In genomic region chr7:69962077-69962855, GRCh38 we compare ENCODE assay signal across 10 cellular contexts.
A peak's percentile ranks its signal among the peaks of the same experiment; 100 is the strongest.
DNase-seq lines count a peak whose midpoint lies in the region; ATAC-seq and TF ChIP-seq lines count a peak whose summit lies in the region.
"Had no signal": no experiment of that assay in that cellular context is flagged by ENCODE, and none has a peak within 500 bp of the region (broad histone marks: within the 10 kb centered on the region; RNA-seq: fewer than 3 reads in every experiment).

No MANE protein-coding gene starts in this region.

- intact Hi-C loops in sigmoid colon (cut with DNase I) (loop anchor here (10.0 kb wide), 1 partner anchor 63 kb away; no protein-coding TSS in a partner anchor), PC-3 (cut with micrococcal nuclease) (no loop called here)

- no peak overlapping the region for H3K9ac ChIP-seq in PC-3 (ENCODE audit: low read length)

- H3K79me2 ChIP-seq in PC-3 (ENCODE audit: low read length): no peaks in the 10 kb centered on the region

- H3K9me2 ChIP-seq in PC-3 (replicated peaks; ENCODE audit: low read length): no peaks in the 10 kb centered on the region

- DNase-seq in NCI-H1694 (lab: John Stamatoyannopoulos, UW) (peak; percentile 32), fibroblast of pulmonary artery (ENCODE audit: low read depth) (peak; percentile 8), sigmoid colon (no peak), PC-3 (no peak)
- DNase-seq in T-helper 2 cell treated with Interferon-gamma antibody and Interleukin-4, amounts not matched to agents 5 μg/mL and 100 μg/mL, for 36 hours (ENCODE audit: low spot score): no peak

- no peaks in the 10 kb centered on the region for H4K20me1 ChIP-seq in PC-3 (ENCODE audit: low read length)

- ATAC-seq in GM21390 (IDR thresholded peaks at IDR 0.05; ENCODE audit: unreplicated experiment) (peak; percentile 45), HG03354 (IDR thresholded peaks at IDR 0.05; ENCODE audit: poor library complexity, severe bottlenecking, unreplicated experiment) (no peak), GM18858 (IDR thresholded peaks at IDR 0.05; ENCODE audit: unreplicated experiment) (no peak), PC-3 (no peak)
- ATAC-seq: activated CD4-positive, CD25-positive, alpha-beta regulatory T cell treated with anti-CD3 and anti-CD28 coated beads, Interleukin-2, amount 50 U/mL, for 24 hours had no signal

- H3K4me1 ChIP-seq in sigmoid colon: peaks cover 0 to 59% (median 38%) of the 10 kb centered on the region in 4 donors
- no peaks in the 10 kb centered on the region for H3K4me1 ChIP-seq in PC-3 (ENCODE audit: insufficient read depth, low read length)

- H3K9me3 Mint-ChIP-seq in T-helper 2 cell treated with Interferon-gamma antibody and Interleukin-4, amounts not matched to agents 5 μg/mL and 100 μg/mL, for 36 hours: no peaks in the 10 kb centered on the region
- H3K9me3 Mint-ChIP-seq: central memory CD8-positive, alpha-beta T cell had no signal

- no TSS peak for BruUV-seq in PC-3 (replicated peaks; lab: Mats Ljungman, UMichigan)

- no peak for TF ChIP-seq POLR2A in sigmoid colon (IDR thresholded peaks at IDR 0.05)

- no peak for TF ChIP-seq CTCF in fibroblast of pulmonary artery (IDR thresholded peaks at IDR 0.05; ENCODE audit: low read length, missing control alignments)
- no peak for TF ChIP-seq CTCF in sigmoid colon (IDR thresholded peaks at IDR 0.05)
- TF ChIP-seq CTCF in PC-3 (conservative IDR thresholded peaks at IDR 0.05; ENCODE audit: low read depth, low read length): no peak

- no peaks in the 10 kb centered on the region for H3F3A ChIP-seq in PC-3 (ENCODE audit: low read length, unreplicated experiment)

- H3K4me3 Mint-ChIP-seq in T-helper 2 cell treated with Interferon-gamma antibody and Interleukin-4, amounts not matched to agents 5 μg/mL and 100 μg/mL, for 36 hours: no peak overlapping the region
- H3K4me3 Mint-ChIP-seq: central memory CD8-positive, alpha-beta T cell had no signal

- no peak overlapping the region for H3K27ac Mint-ChIP-seq in T-helper 2 cell treated with Interferon-gamma antibody and Interleukin-4, amounts not matched to agents 5 μg/mL and 100 μg/mL, for 36 hours

- H3K9me3 ChIP-seq in sigmoid colon (no peaks in the 10 kb centered on the region), PC-3 (ENCODE audit: low read length) (peaks cover 14% of the 10 kb centered on the region; the same call in 1 of the 2 replicates)

- 27 to 40% methylated on average over 7 of the region's 7 CpGs for WGBS in sigmoid colon, 2 donors

- H3K27me3 ChIP-seq in sigmoid colon: no peaks in the 10 kb centered on the region
- no peaks in the 10 kb centered on the region for H3K27me3 ChIP-seq in PC-3 (ENCODE audit: low read length)

- CTCF ChIA-PET in PC-3 (lab: Charles Lee): no interaction called here

- H3K36me3 ChIP-seq in sigmoid colon (no peaks in the 10 kb centered on the region), PC-3 (ENCODE audit: low read depth, low read length) (no peaks in the 10 kb centered on the region)

- TF ChIP-seq EP300 in sigmoid colon (IDR thresholded peaks at IDR 0.05): no peak

- no peak overlapping the region for H3K4me2 ChIP-seq in PC-3 (ENCODE audit: low read length)

- no peak overlapping the region for H2AFZ ChIP-seq in PC-3 (ENCODE audit: low read length)

- H3K27me3 Mint-ChIP-seq in T-helper 2 cell treated with Interferon-gamma antibody and Interleukin-4, amounts not matched to agents 5 μg/mL and 100 μg/mL, for 36 hours (ENCODE audit: low read depth): no peaks in the 10 kb centered on the region

- H3K4me3 ChIP-seq in fibroblast of pulmonary artery (replicated peaks; ENCODE audit: low read depth, low read length) (no peak overlapping the region), sigmoid colon (peak overlapping the region in 1 of 4 donors; percentile 3), PC-3 (ENCODE audit: low read length) (no peak overlapping the region)

- no peaks in the 10 kb centered on the region for H3K4me1 Mint-ChIP-seq in T-helper 2 cell treated with Interferon-gamma antibody and Interleukin-4, amounts not matched to agents 5 μg/mL and 100 μg/mL, for 36 hours (ENCODE audit: low read depth)

- H3K27ac ChIP-seq in sigmoid colon: peak overlapping the region in 3 of 4 donors; percentile 53 to 59 (median 55)
- H3K27ac ChIP-seq in PC-3 (ENCODE audit: low read length): no peak overlapping the region

- POLR2A ChIA-PET in PC-3 (lab: Charles Lee; ENCODE audit: unreplicated experiment): no interaction called here

- no peaks in the 10 kb centered on the region for H3K36me3 Mint-ChIP-seq in T-helper 2 cell treated with Interferon-gamma antibody and Interleukin-4, amounts not matched to agents 5 μg/mL and 100 μg/mL, for 36 hours (ENCODE audit: low read depth)

Comparison
In these comparisons a context has a peak if more than half of its experiments do, and no peak if none do; other contexts are left out.
1. DNase-seq: peak in NCI-H1694 (single experiment) and fibroblast of pulmonary artery (single experiment); none in sigmoid colon (single experiment), T-helper 2 cell treated with Interferon-gamma antibody and Interleukin-4, amounts not matched to agents 5 μg/mL and 100 μg/mL, for 36 hours (single experiment) and PC-3 (single experiment).